ENCODE assay signal across 17 cellular contexts in the genomic region with DNA sequence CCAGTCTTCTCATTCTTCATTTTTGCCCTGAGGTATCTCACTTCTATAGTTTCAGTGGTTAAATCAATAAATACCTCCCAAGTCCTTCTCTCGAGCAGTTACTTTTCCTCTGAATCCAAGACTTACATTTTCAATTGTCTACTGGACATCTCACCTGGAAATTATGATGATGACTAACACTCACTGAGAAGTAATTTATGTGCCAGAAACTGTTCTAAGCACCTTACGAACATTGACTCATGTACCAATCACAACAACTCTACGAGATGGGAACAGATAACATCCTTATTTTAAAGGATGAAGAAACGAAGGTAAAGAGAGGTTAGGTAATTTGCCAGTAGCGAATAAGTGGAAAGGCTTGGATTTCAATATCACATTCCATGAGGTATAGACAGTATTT.
"Had no signal": no experiment of that assay in that cellular context is flagged by ENCODE, and none has a peak within 500 bp of the region (broad histone marks: within the 10 kb centered on the region; RNA-seq: fewer than 3 reads in every experiment).

No MANE protein-coding gene starts in this region.

- H3K4me3 ChIP-seq: esophagus squamous epithelium, hepatocyte, stomach, thoracic aorta, transverse colon had no signal

- H3K27ac ChIP-seq: esophagus squamous epithelium, hepatocyte, stomach, thoracic aorta, transverse colon had no signal

- H3K4me2 ChIP-seq: hepatocyte had no signal

- ATAC-seq: left lobe of liver, natural killer cell, right cardiac atrium had no signal

- H3K36me3 ChIP-seq: esophagus squamous epithelium, stomach, thoracic aorta, transverse colon had no signal

- H2AFZ ChIP-seq: hepatocyte had no signal

- H3K79me2 ChIP-seq: hepatocyte had no signal

- H3K27me3 ChIP-seq: esophagus squamous epithelium, hepatocyte, stomach, transverse colon had no signal

- H3K9me3 ChIP-seq: esophagus squamous epithelium, stomach, thoracic aorta, transverse colon had no signal

- DNase-seq: cerebellar nuclear complex; esophagus squamous epithelium; foreskin fibroblast; head of caudate nucleus; kidney glomerular epithelial cell; natural killer cell; posterior cingulate gyrus; right cardiac atrium; small intestine; stimulated activated CD4-positive, alpha-beta T cell treated with anti-CD3 and anti-CD28 coated beads, Interleukin-12 subunit alpha, Interleukin-12 subunit beta, amount 100 ng/mL, for 4 hours; stimulated activated naive CD4-positive, alpha-beta T cell; stomach; substantia nigra; transverse colon had no signal

- H3K4me1 ChIP-seq: esophagus squamous epithelium, stomach, transverse colon had no signal
